ENCODE assay signal across 20 cellular contexts in genomic region chr18:64991102-64991501, GRCh38.
"Had no signal": no experiment of that assay in that cellular context is flagged by ENCODE, and none has a peak within 500 bp of the region (broad histone marks: within the 10 kb centered on the region; RNA-seq: fewer than 3 reads in every experiment).

No MANE protein-coding gene starts in this region.

- H3K36me3 Mint-ChIP-seq: immature natural killer cell; naive thymus-derived CD4-positive, alpha-beta T cell; stimulated activated memory B cell treated with anti-CD40 and anti-IgM and Interleukin-4, amounts not matched to agents 10 μg/mL and 1 μg/mL and 100 μg/mL, for 72 hours had no signal

- H3K9me3 Mint-ChIP-seq: nephron progenitor cell; stimulated activated memory B cell treated with anti-CD40 and anti-IgM and Interleukin-4, amounts not matched to agents 10 μg/mL and 1 μg/mL and 100 μg/mL, for 72 hours had no signal

- H3K4me1 Mint-ChIP-seq: immature natural killer cell; stimulated activated memory B cell treated with anti-CD40 and anti-IgM and Interleukin-4, amounts not matched to agents 10 μg/mL and 1 μg/mL and 100 μg/mL, for 72 hours had no signal

- H3K36me3 ChIP-seq: esophagus muscularis mucosa, gastrocnemius medialis, prostate gland, spleen, tibial artery, upper lobe of left lung, uterus had no signal

- DNase-seq: effector memory CD4-positive, alpha-beta T cell; gastrocnemius medialis; immature natural killer cell; mammary epithelial cell; naive thymus-derived CD4-positive, alpha-beta T cell; nephron progenitor cell; spleen; stimulated activated CD4-positive, alpha-beta T cell treated with anti-CD3 and anti-CD28 coated beads, Interleukin-15, amount 100 ng/mL, for 24 hours; stimulated activated CD4-positive, alpha-beta T cell treated with anti-CD3 and anti-CD28 coated beads, Interleukin-1b, Interleukin-23, amount 100 ng/mL, for 48 hours; stimulated activated CD4-positive, alpha-beta T cell treated with anti-CD3 and anti-CD28 coated beads, Interleukin-4, amount 100 ng/mL, for 24 hours; tibial artery; upper lobe of left lung; uterus had no signal

- H3K27me3 ChIP-seq: esophagus muscularis mucosa, gastrocnemius medialis, spleen, tibial artery, upper lobe of left lung, uterus had no signal

- H3K4me3 ChIP-seq: esophagus muscularis mucosa, gastrocnemius medialis, prostate gland, spleen, tibial artery, upper lobe of left lung, uterus had no signal

- H3K27me3 Mint-ChIP-seq: naive thymus-derived CD4-positive, alpha-beta T cell; stimulated activated memory B cell treated with anti-CD40 and anti-IgM and Interleukin-4, amounts not matched to agents 10 μg/mL and 1 μg/mL and 100 μg/mL, for 72 hours; stimulated activated naive CD8-positive, alpha-beta T cell treated with anti-CD3 and anti-CD28 coated beads, Interleukin-15, Interleukin-2, amounts not matched to agents 100 ng/mL and 50 ng/mL, for 24 hours had no signal

- H3K9me3 ChIP-seq: esophagus muscularis mucosa, gastrocnemius medialis, prostate gland, spleen, tibial artery, upper lobe of left lung, uterus had no signal

- H3K4me1 ChIP-seq: esophagus muscularis mucosa, gastrocnemius medialis, parathyroid adenoma, prostate gland, spleen, tibial artery, upper lobe of left lung, uterus had no signal

- H3K4me3 Mint-ChIP-seq: immature natural killer cell; naive thymus-derived CD4-positive, alpha-beta T cell; nephron progenitor cell; stimulated activated memory B cell treated with anti-CD40 and anti-IgM and Interleukin-4, amounts not matched to agents 10 μg/mL and 1 μg/mL and 100 μg/mL, for 72 hours; stimulated activated naive CD8-positive, alpha-beta T cell treated with anti-CD3 and anti-CD28 coated beads, Interleukin-15, Interleukin-2, amounts not matched to agents 100 ng/mL and 50 ng/mL, for 24 hours had no signal

- H3K27ac Mint-ChIP-seq: immature natural killer cell; naive thymus-derived CD4-positive, alpha-beta T cell; nephron progenitor cell; stimulated activated memory B cell treated with anti-CD40 and anti-IgM and Interleukin-4, amounts not matched to agents 10 μg/mL and 1 μg/mL and 100 μg/mL, for 72 hours; stimulated activated naive CD8-positive, alpha-beta T cell treated with anti-CD3 and anti-CD28 coated beads, Interleukin-15, Interleukin-2, amounts not matched to agents 100 ng/mL and 50 ng/mL, for 24 hours had no signal

- H3K27ac ChIP-seq: epithelial cell of prostate, esophagus muscularis mucosa, gastrocnemius medialis, parathyroid adenoma, prostate gland, spleen, tibial artery, upper lobe of left lung, uterus had no signal

- ATAC-seq: gastrocnemius medialis; naive thymus-derived CD4-positive, alpha-beta T cell; sciatic nerve; stimulated activated memory B cell treated with anti-CD40 and anti-IgM and Interleukin-4, amounts not matched to agents 10 μg/mL and 1 μg/mL and 100 μg/mL, for 72 hours had no signal
